ENCODE assay signal across 19 cellular contexts in genomic region chr16:48817032-48817431, GRCh38.
A peak's percentile ranks its signal among the peaks of the same experiment; 100 is the strongest.
DNase-seq lines count a peak whose midpoint lies in the region; ATAC-seq, FAIRE-seq and TF ChIP-seq lines count a peak whose summit lies in the region.
"Had no signal": no experiment of that assay in that cellular context is flagged by ENCODE, and none has a peak within 500 bp of the region (broad histone marks: within the 10 kb centered on the region; RNA-seq: fewer than 3 reads in every experiment).

No MANE protein-coding gene starts in this region.

- 2% methylated on average over 7 of the region's 7 CpGs for WGBS in K562 (ENCODE audit: insufficient coverage, low coverage, missing lambda C conversion rate)
- 93% methylated on average over 5 of the region's 7 CpGs; no CpG with 5 or more reads in 1 of the 2 donors for WGBS in gastroesophageal sphincter (ENCODE audit: low coverage in 1 of 2), 2 donors

- CTCF ChIA-PET in K562 (lab: Yijun Ruan, JAX; ENCODE audit: low intra/inter-chr PET ratio), result no interaction called here

- no peaks in the 10 kb centered on the region for H4K20me1 ChIP-seq in K562 (replicated peaks; ENCODE audit: control insufficient read depth, insufficient read depth, low read length)

- H3K4me3 ChIP-seq in K562 (no peak overlapping the region), bronchial epithelial cell (ENCODE audit: low read depth, low read length) (no peak overlapping the region), gastroesophageal sphincter (no peak overlapping the region)
- H3K4me3 ChIP-seq: A549; BLaER1 treated with 17β-estradiol and CSF1 and Interleukin-3, amounts not matched to agents 10 nM and 100 nM had no signal

- DNase-seq in K562 (ENCODE audit: extremely low read depth in 1 of 4, low spot score in 3 of 4) (no peak), bronchial epithelial cell (ENCODE audit: low read depth) (no peak), NCI-H774 (lab: John Stamatoyannopoulos, UW) (no peak)
- DNase-seq: AML-193; Caco-2; Calu3; CD4-positive, alpha-beta T cell; CD8-positive, alpha-beta T cell; DMS79 treated with DMSO at 0.1 percent for 48 hours; GF-D8 had no signal

- POLR2A ChIA-PET in K562 (lab: Yijun Ruan, JAX), result no interaction called here

- no peak for TF ChIP-seq POLR2A in K562 (conservative IDR thresholded peaks at IDR 0.05)
- no peak for TF ChIP-seq POLR2A in gastroesophageal sphincter (IDR thresholded peaks at IDR 0.05)

- no peak for TF ChIP-seq EP300 in K562 (IDR thresholded peaks at IDR 0.05; ENCODE audit: low read length)
- no peak for TF ChIP-seq EP300 in gastroesophageal sphincter (IDR thresholded peaks at IDR 0.05)

- no TSS peak for BruUV-seq in K562 (replicated peaks; lab: Mats Ljungman, UMichigan)

- H2AFZ ChIP-seq in K562 (ENCODE audit: low read depth, low read length), result no peak overlapping the region

- no peak for ATAC-seq in K562
- ATAC-seq in gastroesophageal sphincter, result peak; percentile 26
- no peak for ATAC-seq in GM19035 (IDR thresholded peaks at IDR 0.05; ENCODE audit: unreplicated experiment)
- ATAC-seq in HG02571 (IDR thresholded peaks at IDR 0.05; ENCODE audit: unreplicated experiment), result no peak
- ATAC-seq: A549; CD8-positive, alpha-beta T cell had no signal

- in situ Hi-C loops in K562 (cut with MboI), result no loop called here

- no peaks in the 10 kb centered on the region for H3K36me3 ChIP-seq in K562 (ENCODE audit: control insufficient read depth, insufficient read depth, low read length)
- H3K36me3 ChIP-seq in bronchial epithelial cell (ENCODE audit: control insufficient read depth, insufficient read depth, low read length), result no peaks in the 10 kb centered on the region
- no peaks in the 10 kb centered on the region for H3K36me3 ChIP-seq in gastroesophageal sphincter
- H3K36me3 ChIP-seq: BLaER1 treated with 17β-estradiol and CSF1 and Interleukin-3, amounts not matched to agents 10 nM and 100 nM had no signal

- TF ChIP-seq CTCF in K562 (IDR thresholded peaks at IDR 0.05 in 2 of 3, conservative IDR thresholded peaks at IDR 0.05 in 1 of 3; ENCODE audit: insufficient read depth in 2 of 3, low read depth in 1 of 3, low read length in 3 of 3) (no peak), bronchial epithelial cell (IDR thresholded peaks at IDR 0.05; ENCODE audit: insufficient read depth, low read length, severe bottlenecking) (no peak), gastroesophageal sphincter (IDR thresholded peaks at IDR 0.05) (no peak)

- TF ChIP-seq RAD21 in K562 (CRISPR knock-in tag; conservative IDR thresholded peaks at IDR 0.05 in 1 of 2, IDR thresholded peaks at IDR 0.05 in 1 of 2), result no peak

- H3K27ac ChIP-seq in K562 (ENCODE audit: extremely low read depth, low read depth, low read length), result no peak overlapping the region
- H3K27ac ChIP-seq in gastroesophageal sphincter, result no peak overlapping the region
- H3K27ac ChIP-seq: A549; BLaER1 treated with 17β-estradiol and CSF1 and Interleukin-3, amounts not matched to agents 10 nM and 100 nM; C4-2B had no signal

- no peak overlapping the region for H3K4me2 ChIP-seq in K562 (ENCODE audit: insufficient read depth, low read length)
- H3K4me2 ChIP-seq: A549; BLaER1 treated with 17β-estradiol and CSF1 and Interleukin-3, amounts not matched to agents 10 nM and 100 nM had no signal

- FAIRE-seq in K562 (lab: Jason Lieb, UNC), result no peak
- peak; percentile 47 for FAIRE-seq in bronchial epithelial cell (lab: Jason Lieb, UNC)
- FAIRE-seq: A549, D721Med, G401.6, GM12891 had no signal

- H3K9ac ChIP-seq in K562 (ENCODE audit: insufficient read depth in 1 of 2, low read depth in 2 of 2, low read length in 2 of 2), result no peak overlapping the region
- H3K9ac ChIP-seq: BLaER1 treated with 17β-estradiol and CSF1 and Interleukin-3, amounts not matched to agents 10 nM and 100 nM had no signal

- H3K27me3 ChIP-seq in K562 (ENCODE audit: control insufficient read depth in 2 of 2, insufficient read depth in 2 of 2, low read length in 2 of 2) (no peaks in the 10 kb centered on the region), bronchial epithelial cell (ENCODE audit: control insufficient read depth, insufficient read depth, low read length) (no peaks in the 10 kb centered on the region), gastroesophageal sphincter (peaks cover 21% of the 10 kb centered on the region)

- no peaks in the 10 kb centered on the region for H3K9me1 ChIP-seq in K562 (ENCODE audit: control insufficient read depth, insufficient read depth, low read length)

- no peaks in the 10 kb centered on the region for H3K79me2 ChIP-seq in K562 (ENCODE audit: control insufficient read depth, insufficient read depth, low read length)

- intact Hi-C loops in K562 (cut with micrococcal nuclease), result no loop called here

- H3K9me3 ChIP-seq in K562 (replicated peaks; ENCODE audit: control insufficient read depth, insufficient read depth, low read depth, low read length), result no peaks in the 10 kb centered on the region
- H3K9me3 ChIP-seq in gastroesophageal sphincter, result no peaks in the 10 kb centered on the region
- H3K9me3 ChIP-seq: A549; BLaER1 treated with 17β-estradiol and CSF1 and Interleukin-3, amounts not matched to agents 10 nM and 100 nM; Caco-2 had no signal

- H3K4me1 ChIP-seq in K562 (replicated peaks in 1 of 2; ENCODE audit: control insufficient read depth in 2 of 2, insufficient read depth in 2 of 2, low read length in 2 of 2), result no peaks in the 10 kb centered on the region
- H3K4me1 ChIP-seq in gastroesophageal sphincter, result no peaks in the 10 kb centered on the region
- H3K4me1 ChIP-seq: A549, Caco-2 had no signal

TF ChIP-seq in K562, 482 proteins besides CTCF, POLR2A, EP300 and RAD21:
- TF ChIP-seq MAFF (IDR thresholded peaks at IDR 0.05; ENCODE audit: low read length) (no peak), NFIX (CRISPR knock-in tag; IDR thresholded peaks at IDR 0.05; ENCODE audit: low read depth) (peak; percentile 81), POLR2AphosphoS5 (IDR thresholded peaks at IDR 0.05; ENCODE audit: control insufficient read depth, insufficient read depth, low read depth, low read length) (no peak), NFIC (IDR thresholded peaks at IDR 0.05) (peak; percentile 89)
